Comparison of ENCODE assay signal across 26 cellular contexts in genomic region chr10:129506101-129506797, GRCh38. TPM values are rescaled to one million over a fixed set of nuclear protein-coding genes. Genes with fewer than 3 reads are reported as not detected.
"Had no signal": no experiment of that assay in that cellular context is flagged by ENCODE, and none has a peak within 500 bp of the region (broad histone marks: within the 10 kb centered on the region; RNA-seq: fewer than 3 reads in every experiment).

No MANE protein-coding gene starts in this region.

- H3K27ac ChIP-seq: adrenal gland, body of pancreas, KMS-11, SJSA1 had no signal

- H3K4me3 ChIP-seq: adrenal gland, body of pancreas, SJSA1 had no signal

- H3K4me2 ChIP-seq: KMS-11, SK-N-SH had no signal

- H3K9ac ChIP-seq: KMS-11, SK-N-SH had no signal

- H3K27me3 ChIP-seq: adrenal gland, body of pancreas, SJSA1 had no signal

- H3K9me3 ChIP-seq: adrenal gland, body of pancreas had no signal

- H3K9me2 ChIP-seq: SK-N-SH had no signal

- H3K4me1 ChIP-seq: body of pancreas, SJSA1 had no signal

- H3K36me3 ChIP-seq: adrenal gland, SJSA1 had no signal

- DNase-seq: activated CD4-positive, alpha-beta T cell treated with anti-CD3 and anti-CD28 coated beads for 36 hours; activated CD4-positive, alpha-beta T cell treated with anti-CD3 and anti-CD28 coated beads, Interleukin-2, amount 10 ng/mL, durations not matched to agents 7 days and 5 days; activated CD4-positive, alpha-beta T cell treated with anti-CD3 and anti-CD28 coated beads, Interleukin-2, amount 50 U/mL, for 48 hours; activated CD8-positive, alpha-beta T cell treated with anti-CD3 and anti-CD28 coated beads, Interleukin-2, amount 10 ng/mL, durations not matched to agents 7 days and 5 days; activated gamma-delta T cell; activated naive CD4-positive, alpha-beta T cell treated with Interleukin-2 at 50 U/mL for 16 hours; activated naive CD8-positive, alpha-beta T cell treated with anti-CD3 and anti-CD28 coated beads, Interleukin-2, amount 10 ng/mL, durations not matched to agents 7 days and 5 days; activated T-cell treated with anti-CD3 and anti-CD28 coated beads, Interleukin-2, amount 50 U/mL, for 24 hours; adrenal gland; body of pancreas; caudate nucleus; NCI-H1092 treated with DMSO at 0.1 percent for 48 hours; NCI-H1417; NCI-H146; NCI-H187; NCI-H2029 treated with DMSO at 0.1 percent for 48 hours; NCI-H2171 treated with DMSO at 0.1 percent for 48 hours; NCI-H2227 treated with DMSO at 0.1 percent for 48 hours; NCI-H446; NCI-H510A treated with DMSO at 0.1 percent for 48 hours; NCI-H69; SHP77 treated with DMSO at 0.1 percent for 48 hours; SK-N-SH had no signal

RNA-seq across cellular contexts. Expression of gene MGMT, which starts 39.2 kb away (rescaled TPM):
- total RNA-seq: M059J had no signal
